In genomic region chr3:13177236-13177635, GRCh38 we compare ENCODE assay signal across 8 cellular contexts.
"Had no signal": no experiment of that assay in that cellular context is flagged by ENCODE, and none has a peak within 500 bp of the region (broad histone marks: within the 10 kb centered on the region; RNA-seq: fewer than 3 reads in every experiment).

No MANE protein-coding gene starts in this region.

- H2AFZ ChIP-seq: GM23338 had no signal

- FAIRE-seq: H1, H54, HepG2 had no signal

- H3K4me3 ChIP-seq: GM23338 had no signal

- H3K4me2 ChIP-seq: GM23338 had no signal

- H3K27ac ChIP-seq: HL-60 had no signal

- DNase-seq: H9, HCEC 1CT, HFFc6 had no signal
